8 cellular contexts compared by ENCODE assay signal in genomic region chr17:62627219-62627903, GRCh38. TPM values are rescaled to one million over a fixed set of nuclear protein-coding genes. Genes with fewer than 3 reads are reported as not detected.
DNase-seq lines count a peak whose midpoint lies in the region; ATAC-seq and TF ChIP-seq lines count a peak whose summit lies in the region.

TSS of gene MRC2 (plus strand) at chr17:62627670. CDS start at chr17:62627803, 133 bp downstream.

- no peak within 1 kb of the TSS for H2AFZ ChIP-seq in neural cell (ENCODE audit: low read depth, low read length)

- peak within 1 kb of the TSS; percentile 25 for H3K4me2 ChIP-seq in neural cell (ENCODE audit: low read length)

- DNase-seq in NB4 (ENCODE audit: low read depth) (peak; percentile 93), fibroblast of villous mesenchyme (ENCODE audit: low read depth) (peak; percentile 88), testis (peak; percentile 73)
- DNase-seq in activated T-cell treated with anti-CD3 and anti-CD28 coated beads, Interleukin-2, amount 50 U/mL, for 1 hour = peak; percentile 35

- H3K27me3 ChIP-seq in neural cell (ENCODE audit: insufficient read depth, low read depth, low read length) (peaks cover 25% of the 10 kb centered on the region), testis (no peaks in the 10 kb centered on the region)

- H3K9ac ChIP-seq in neural cell (ENCODE audit: low read length) = peak within 1 kb of the TSS; percentile 36

- no peaks in the 10 kb centered on the region for H4K20me1 ChIP-seq in neural cell (ENCODE audit: insufficient read depth)

- TF ChIP-seq RAD21 in neural cell (conservative IDR thresholded peaks at IDR 0.05) = no peak

- H3K4me3 ChIP-seq in NB4 (ENCODE audit: low read depth, low read length) (peak within 1 kb of the TSS; percentile 83), fibroblast of villous mesenchyme (ENCODE audit: low read depth, low read length) (peak within 1 kb of the TSS; percentile 86), neural cell (ENCODE audit: low read length) (peak within 1 kb of the TSS; percentile 67), testis (peak within 1 kb of the TSS; percentile 55 to 76)

- H3F3A ChIP-seq in neural cell (ENCODE audit: insufficient read depth, low read length, poor library complexity, severe bottlenecking) = no peaks in the 10 kb centered on the region

- 1% methylated on average over 25 to 68 of the region's 68 CpGs for WGBS in testis, 2 donors

- H3K4me1 ChIP-seq in testis = peaks cover 6% of the 10 kb centered on the region

- H3K9me2 ChIP-seq in neural cell (ENCODE audit: insufficient read depth, low read length) = no peaks in the 10 kb centered on the region

- TF ChIP-seq CTCF in NB4 (IDR thresholded peaks at IDR 0.05; ENCODE audit: low read depth, low read length) = no peak
- TF ChIP-seq CTCF in fibroblast of villous mesenchyme (IDR thresholded peaks at IDR 0.05; ENCODE audit: insufficient read depth, low read depth, low read length) = no peak
- no peak for TF ChIP-seq CTCF in neural cell (IDR thresholded peaks at IDR 0.05; ENCODE audit: poor library complexity, severe bottlenecking)
- no peak for TF ChIP-seq CTCF in testis (IDR thresholded peaks at IDR 0.05)

- H3K9me3 ChIP-seq in neural cell (ENCODE audit: low read length) = no peaks in the 10 kb centered on the region
- no peaks in the 10 kb centered on the region for H3K9me3 ChIP-seq in testis

- no peak within 1 kb of the TSS for H3K27ac ChIP-seq in neural cell (ENCODE audit: low read length)
- H3K27ac ChIP-seq in testis = peak within 1 kb of the TSS; percentile 80 to 86

- peak; percentile 45 for ATAC-seq in GM18502 (IDR thresholded peaks at IDR 0.05; ENCODE audit: poor library complexity, unreplicated experiment)
- ATAC-seq in GM18520 (IDR thresholded peaks at IDR 0.05; ENCODE audit: unreplicated experiment) = no peak
- no peak for ATAC-seq in GM21619 (IDR thresholded peaks at IDR 0.05; ENCODE audit: unreplicated experiment)

- intact Hi-C loops in testis (cut with DNase I; ENCODE audit: low total_unique reads) = no loop called here

- no peaks in the 10 kb centered on the region for H3K79me2 ChIP-seq in neural cell (replicated peaks; ENCODE audit: insufficient read depth, low read length)

- no peaks in the 10 kb centered on the region for H3K36me3 ChIP-seq in neural cell (ENCODE audit: insufficient read depth, low read length)
- H3K36me3 ChIP-seq in testis (ENCODE audit: low read depth, missing control alignments) = no peaks in the 10 kb centered on the region

- TF ChIP-seq POLR2A in NB4 (IDR thresholded peaks at IDR 0.05; ENCODE audit: extremely low read depth, insufficient read length) (peak; percentile 60), testis (IDR thresholded peaks at IDR 0.05) (no peak)

- no peak for TF ChIP-seq EP300 in neural cell (conservative IDR thresholded peaks at IDR 0.05; ENCODE audit: poor library complexity, severe bottlenecking)

TF ChIP-seq in neural cell, 6 proteins besides CTCF, POLR2A, EP300 and RAD21:
- TF ChIP-seq EZH2 (IDR thresholded peaks at IDR 0.05; ENCODE audit: borderline replicate concordance, insufficient read depth, low read length, poor library complexity, severe bottlenecking) = no peak
- TF ChIP-seq MXI1 (conservative IDR thresholded peaks at IDR 0.05; ENCODE audit: poor library complexity, severe bottlenecking) = no peak
- no peak for TF ChIP-seq REST (IDR thresholded peaks at IDR 0.05; ENCODE audit: borderline replicate concordance)
- no peak for TF ChIP-seq SMC3 (conservative IDR thresholded peaks at IDR 0.05; ENCODE audit: poor library complexity)
- no peak for TF ChIP-seq TAF1 (IDR thresholded peaks at IDR 0.05; ENCODE audit: low read depth)
- TF ChIP-seq POLR2AphosphoS5 (IDR thresholded peaks at IDR 0.05) = no peak
TF ChIP-seq in neural cell: peak in this region for 0.

RNA-seq across cellular contexts. Expression of gene MRC2, which starts in this region (rescaled TPM):
- total RNA-seq in fibroblast of villous mesenchyme (336 and 369 TPM in 2 replicates), testis (10 to 100 TPM; 32.9 to 40.3 TPM)
- polyA plus RNA-seq in neural cell (0.36 and 0.76 TPM in 2 replicates), testis (ENCODE audit: insufficient read depth, low read depth, low replicate concordance) (60.9 TPM)
- 0.93 and 1.5 TPM in 2 replicates for polyA minus RNA-seq in neural cell

Comparison
In these comparisons a context has a peak if more than half of its experiments do, and no peak if none do; other contexts are left out.
1. RNA of gene MRC2 (polyA plus RNA-seq): 60.9 TPM in testis (single experiment); 0.36 to 0.76 TPM in neural cell; every median in the first group is over 10 times any median in the second.
2. DNase-seq: peak in every context shown above with its lines; median percentile 93 in NB4; 88 in fibroblast of villous mesenchyme; 73 in testis; 35 in activated T-cell treated with anti-CD3 and anti-CD28 coated beads, Interleukin-2, amount 50 U/mL, for 1 hour.
3. Peak in every context shown above with its lines, with median percentiles within 50 percentile points of each other: H3K4me3 ChIP-seq.